ENCODE assay signal across 8 cellular contexts in genomic region chr2:144374163-144374661, GRCh38.
A peak's percentile ranks its signal among the peaks of the same experiment; 100 is the strongest.
DNase-seq lines count a peak whose midpoint lies in the region; ATAC-seq, FAIRE-seq and TF ChIP-seq lines count a peak whose summit lies in the region.

No MANE protein-coding gene starts in this region.

- peak; percentile 54 for FAIRE-seq in GM12891 (lab: Jason Lieb, UNC)

- DNase-seq in GM12891 (ENCODE audit: insufficient read length, low spot score) (no peak), astrocyte of the spinal cord (ENCODE audit: low read depth, low spot score) (peak; percentile 45), nucleus accumbens (lab: John Stamatoyannopoulos, UW) (no peak), NCI-H2029 (lab: John Stamatoyannopoulos, UW) (no peak), NCI-H1417 (lab: John Stamatoyannopoulos, UW) (no peak), hippocampal formation (lab: John Stamatoyannopoulos, UW) (no peak)

- in situ Hi-C loops in astrocyte of the spinal cord (cut with HindIII; ENCODE audit: low sequenced_read_pairs): no loop called here

- no peak for TF ChIP-seq POLR2A in GM12891 (IDR thresholded peaks at IDR 0.05; ENCODE audit: low read depth, low read length)

- no peak for TF ChIP-seq CTCF in astrocyte of the spinal cord (IDR thresholded peaks at IDR 0.05; ENCODE audit: low read depth, low read length)

- no peak overlapping the region for H3K4me3 ChIP-seq in astrocyte of the spinal cord (ENCODE audit: low read depth, low read length)

- peak; percentile 65 for ATAC-seq in GM21447 (IDR thresholded peaks at IDR 0.05; ENCODE audit: unreplicated experiment)
- ATAC-seq in HG03520 (IDR thresholded peaks at IDR 0.05; ENCODE audit: unreplicated experiment): peak; percentile 57

TF ChIP-seq in GM12891, 5 proteins besides CTCF, POLR2A, EP300 and RAD21:
- TF ChIP-seq SPI1 (IDR thresholded peaks at IDR 0.05; ENCODE audit: low read depth, low read length) (peak; percentile 68), TAF1 (IDR thresholded peaks at IDR 0.05; ENCODE audit: low read depth, low read length) (no peak)
